In genomic region chr1:42682739-42683529, GRCh38 we compare ENCODE assay signal across 1 cellular context.
TF ChIP-seq lines count a peak whose summit lies in the region.

No MANE protein-coding gene starts in this region.

TF ChIP-seq in HEK293, 187 proteins besides CTCF, POLR2A, EP300 and RAD21 (continued from another document and continues in another):
- TF ChIP-seq PRDM2 (tag by site-specific recombination; IDR thresholded peaks at IDR 0.05; ENCODE audit: borderline replicate concordance) (no peak), KLF16 (tag by site-specific recombination; IDR thresholded peaks at IDR 0.05) (no peak), ZFP37 (tag by site-specific recombination; IDR thresholded peaks at IDR 0.05) (no peak), AEBP2 (tag by site-specific recombination; IDR thresholded peaks at IDR 0.05; ENCODE audit: borderline replicate concordance) (no peak), ZNF211 (tag by site-specific recombination; IDR thresholded peaks at IDR 0.05; ENCODE audit: low read depth) (no peak), ZNF791 (tag by site-specific recombination; IDR thresholded peaks at IDR 0.05) (no peak), YY1 (tag by site-specific recombination; IDR thresholded peaks at IDR 0.05) (peak; percentile 39; the same call in 1 of the 2 replicates), ZNF76 (tag by site-specific recombination; IDR thresholded peaks at IDR 0.05; ENCODE audit: borderline replicate concordance, low read depth) (no peak), KLF7 (tag by site-specific recombination; IDR thresholded peaks at IDR 0.05; ENCODE audit: borderline replicate concordance) (no peak), ZNF433 (tag by site-specific recombination; IDR thresholded peaks at IDR 0.05; ENCODE audit: low read depth) (no peak), PBX3 (CRISPR knock-in tag; IDR thresholded peaks at IDR 0.05) (peak; percentile 74), ZNF660 (tag by site-specific recombination; IDR thresholded peaks at IDR 0.05) (peak; percentile 79), ZNF768 (tag by site-specific recombination; IDR thresholded peaks at IDR 0.05) (no peak), ZNF785 (tag by site-specific recombination; IDR thresholded peaks at IDR 0.05) (no peak), REPIN1 (tag by site-specific recombination; IDR thresholded peaks at IDR 0.05; ENCODE audit: low read depth) (no peak), SP7 (tag by site-specific recombination; IDR thresholded peaks at IDR 0.05) (0 out of 2 replicates have a peak, but pooled peaks have one; percentile 12), ZBTB26 (tag by site-specific recombination; optimal IDR thresholded peaks at IDR 0.05) (peak; percentile 94), ZNF366 (tag by site-specific recombination; conservative IDR thresholded peaks at IDR 0.05) (no peak), ZNF354C (tag by site-specific recombination; IDR thresholded peaks at IDR 0.05; ENCODE audit: borderline replicate concordance, low read depth) (no peak), ZNF26 (tag by site-specific recombination; IDR thresholded peaks at IDR 0.05) (no peak), BCL11A (tag by site-specific recombination; IDR thresholded peaks at IDR 0.05; ENCODE audit: low read depth) (no peak), ZFHX2 (tag by site-specific recombination; conservative IDR thresholded peaks at IDR 0.05) (peak; percentile 89), ZNF704 (tag by site-specific recombination; IDR thresholded peaks at IDR 0.05) (no peak), ZNF624 (tag by site-specific recombination; IDR thresholded peaks at IDR 0.05) (no peak), ZNF37A (tag by site-specific recombination; IDR thresholded peaks at IDR 0.05) (no peak), HOXA7 (CRISPR knock-in tag; IDR thresholded peaks at IDR 0.05; ENCODE audit: borderline replicate concordance) (no peak), ZNF335 (tag by site-specific recombination; conservative IDR thresholded peaks at IDR 0.05) (no peak), ZNF501 (tag by site-specific recombination; IDR thresholded peaks at IDR 0.05) (no peak), ZNF707 (tag by site-specific recombination; IDR thresholded peaks at IDR 0.05) (no peak), ZBTB1 (tag by site-specific recombination; IDR thresholded peaks at IDR 0.05) (no peak), ZBTB48 (tag by site-specific recombination; IDR thresholded peaks at IDR 0.05) (0 out of 2 replicates have a peak, but pooled peaks have one; percentile 16), TRIM28 (IDR thresholded peaks at IDR 0.05; ENCODE audit: borderline replicate concordance, low read length) (no peak), ZNF248 (tag by site-specific recombination; IDR thresholded peaks at IDR 0.05) (no peak), EGR2 (tag by site-specific recombination; IDR thresholded peaks at IDR 0.05; ENCODE audit: low read depth) (peak; percentile 40; the same call in 1 of the 2 replicates), SCRT1 (tag by site-specific recombination; IDR thresholded peaks at IDR 0.05; ENCODE audit: borderline replicate concordance) (peak; percentile 94), ZNF155 (tag by site-specific recombination; IDR thresholded peaks at IDR 0.05) (no peak), ZNF146 (tag by site-specific recombination; IDR thresholded peaks at IDR 0.05) (no peak), ZNF561 (tag by site-specific recombination; IDR thresholded peaks at IDR 0.05; ENCODE audit: borderline replicate concordance) (peak; percentile 43; the same call in 1 of the 2 replicates), KLF9 (tag by site-specific recombination; IDR thresholded peaks at IDR 0.05; ENCODE audit: low read depth) (peak; percentile 77), ZNF792 (tag by site-specific recombination; IDR thresholded peaks at IDR 0.05) (no peak), ZNF777 (tag by site-specific recombination; IDR thresholded peaks at IDR 0.05; ENCODE audit: borderline replicate concordance) (no peak)
- TF ChIP-seq, protein P1, sequence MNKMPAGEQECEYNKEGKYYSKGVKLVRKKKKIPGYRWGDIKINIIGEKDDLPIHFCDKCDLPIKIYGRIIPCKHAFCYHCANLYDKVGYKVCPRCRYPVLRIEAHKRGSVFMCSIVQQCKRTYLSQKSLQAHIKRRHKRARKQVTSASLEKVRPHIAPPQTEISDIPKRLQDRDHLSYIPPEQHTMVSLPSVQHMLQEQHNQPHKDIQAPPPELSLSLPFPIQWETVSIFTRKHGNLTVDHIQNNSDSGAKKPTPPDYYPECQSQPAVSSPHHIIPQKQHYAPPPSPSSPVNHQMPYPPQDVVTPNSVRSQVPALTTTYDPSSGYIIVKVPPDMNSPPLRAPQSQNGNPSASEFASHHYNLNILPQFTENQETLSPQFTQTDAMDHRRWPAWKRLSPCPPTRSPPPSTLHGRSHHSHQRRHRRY (tag by site-specific recombination; IDR thresholded peaks at IDR 0.05) = no peak
- TF ChIP-seq, protein P2, sequence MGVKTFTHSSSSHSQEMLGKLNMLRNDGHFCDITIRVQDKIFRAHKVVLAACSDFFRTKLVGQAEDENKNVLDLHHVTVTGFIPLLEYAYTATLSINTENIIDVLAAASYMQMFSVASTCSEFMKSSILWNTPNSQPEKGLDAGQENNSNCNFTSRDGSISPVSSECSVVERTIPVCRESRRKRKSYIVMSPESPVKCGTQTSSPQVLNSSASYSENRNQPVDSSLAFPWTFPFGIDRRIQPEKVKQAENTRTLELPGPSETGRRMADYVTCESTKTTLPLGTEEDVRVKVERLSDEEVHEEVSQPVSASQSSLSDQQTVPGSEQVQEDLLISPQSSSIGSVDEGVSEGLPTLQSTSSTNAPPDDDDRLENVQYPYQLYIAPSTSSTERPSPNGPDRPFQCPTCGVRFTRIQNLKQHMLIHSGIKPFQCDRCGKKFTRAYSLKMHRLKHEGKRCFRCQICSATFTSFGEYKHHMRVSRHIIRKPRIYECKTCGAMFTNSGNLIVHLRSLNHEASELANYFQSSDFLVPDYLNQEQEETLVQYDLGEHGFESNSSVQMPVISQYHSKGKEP (tag by site-specific recombination; IDR thresholded peaks at IDR 0.05) = no peak
- TF ChIP-seq, protein P3, sequence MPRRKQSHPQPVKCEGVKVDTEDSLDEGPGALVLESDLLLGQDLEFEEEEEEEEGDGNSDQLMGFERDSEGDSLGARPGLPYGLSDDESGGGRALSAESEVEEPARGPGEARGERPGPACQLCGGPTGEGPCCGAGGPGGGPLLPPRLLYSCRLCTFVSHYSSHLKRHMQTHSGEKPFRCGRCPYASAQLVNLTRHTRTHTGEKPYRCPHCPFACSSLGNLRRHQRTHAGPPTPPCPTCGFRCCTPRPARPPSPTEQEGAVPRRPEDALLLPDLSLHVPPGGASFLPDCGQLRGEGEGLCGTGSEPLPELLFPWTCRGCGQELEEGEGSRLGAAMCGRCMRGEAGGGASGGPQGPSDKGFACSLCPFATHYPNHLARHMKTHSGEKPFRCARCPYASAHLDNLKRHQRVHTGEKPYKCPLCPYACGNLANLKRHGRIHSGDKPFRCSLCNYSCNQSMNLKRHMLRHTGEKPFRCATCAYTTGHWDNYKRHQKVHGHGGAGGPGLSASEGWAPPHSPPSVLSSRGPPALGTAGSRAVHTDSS (tag by site-specific recombination; IDR thresholded peaks at IDR 0.05) = no peak
- TF ChIP-seq, protein P4, sequence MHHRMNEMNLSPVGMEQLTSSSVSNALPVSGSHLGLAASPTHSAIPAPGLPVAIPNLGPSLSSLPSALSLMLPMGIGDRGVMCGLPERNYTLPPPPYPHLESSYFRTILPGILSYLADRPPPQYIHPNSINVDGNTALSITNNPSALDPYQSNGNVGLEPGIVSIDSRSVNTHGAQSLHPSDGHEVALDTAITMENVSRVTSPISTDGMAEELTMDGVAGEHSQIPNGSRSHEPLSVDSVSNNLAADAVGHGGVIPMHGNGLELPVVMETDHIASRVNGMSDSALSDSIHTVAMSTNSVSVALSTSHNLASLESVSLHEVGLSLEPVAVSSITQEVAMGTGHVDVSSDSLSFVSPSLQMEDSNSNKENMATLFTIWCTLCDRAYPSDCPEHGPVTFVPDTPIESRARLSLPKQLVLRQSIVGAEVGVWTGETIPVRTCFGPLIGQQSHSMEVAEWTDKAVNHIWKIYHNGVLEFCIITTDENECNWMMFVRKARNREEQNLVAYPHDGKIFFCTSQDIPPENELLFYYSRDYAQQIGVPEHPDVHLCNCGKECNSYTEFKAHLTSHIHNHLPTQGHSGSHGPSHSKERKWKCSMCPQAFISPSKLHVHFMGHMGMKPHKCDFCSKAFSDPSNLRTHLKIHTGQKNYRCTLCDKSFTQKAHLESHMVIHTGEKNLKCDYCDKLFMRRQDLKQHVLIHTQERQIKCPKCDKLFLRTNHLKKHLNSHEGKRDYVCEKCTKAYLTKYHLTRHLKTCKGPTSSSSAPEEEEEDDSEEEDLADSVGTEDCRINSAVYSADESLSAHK (tag by site-specific recombination; IDR thresholded peaks at IDR 0.05) = no peak
